ENCODE assay signal across 13 cellular contexts in the genomic region with DNA sequence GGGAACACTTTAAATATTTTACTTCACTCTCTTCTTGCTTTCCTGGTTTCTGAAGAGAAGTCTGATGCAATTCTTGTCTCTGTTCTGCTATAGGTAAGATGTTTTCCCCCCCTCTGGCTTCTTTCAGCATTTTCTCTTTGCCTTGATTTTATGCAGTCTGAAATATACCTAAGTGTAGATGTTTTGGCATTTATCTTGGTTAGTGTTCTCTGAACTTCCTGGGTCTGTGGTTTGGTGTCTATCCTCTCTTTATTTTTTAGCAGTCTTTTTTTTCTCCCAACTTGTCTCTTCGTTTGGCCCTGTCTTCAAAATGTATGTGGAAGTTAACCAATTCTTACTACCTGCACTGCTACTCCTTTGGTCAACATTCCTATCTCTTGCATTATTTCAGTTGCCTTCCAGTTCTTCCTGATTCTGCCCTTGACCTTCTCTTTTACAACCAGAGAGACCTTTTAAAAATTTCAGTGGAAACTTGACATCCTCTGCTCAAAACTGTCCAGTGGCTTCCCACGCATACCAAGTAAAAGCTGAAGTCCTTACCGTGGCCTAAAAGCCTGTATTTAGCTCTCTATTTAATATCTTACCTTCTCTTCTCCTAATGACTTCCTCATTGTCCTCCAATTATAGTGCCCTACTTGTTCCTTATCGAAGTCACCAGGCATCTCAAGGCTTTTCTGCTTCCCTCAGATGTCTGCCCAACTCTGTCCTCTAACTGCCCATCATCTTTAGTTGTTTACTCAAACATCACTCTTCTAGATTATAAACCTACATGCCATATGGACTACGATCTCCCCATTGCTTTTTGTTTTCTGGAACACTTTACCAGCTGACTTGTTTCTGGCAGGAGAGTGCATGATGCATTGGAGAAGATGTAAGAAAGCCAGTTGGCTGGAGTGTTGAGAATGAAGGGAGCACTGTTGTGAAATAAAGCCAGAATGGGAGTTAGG. TPM values are rescaled to one million over a fixed set of nuclear protein-coding genes. Genes with fewer than 3 reads are reported as not detected.
DNase-seq lines count a peak whose midpoint lies in the region; ATAC-seq and TF ChIP-seq lines count a peak whose summit lies in the region.
"Had no signal": no experiment of that assay in that cellular context is flagged by ENCODE, and none has a peak within 500 bp of the region (broad histone marks: within the 10 kb centered on the region; RNA-seq: fewer than 3 reads in every experiment).

No MANE protein-coding gene starts in this region.

- TF ChIP-seq EP300 in gastroesophageal sphincter (IDR thresholded peaks at IDR 0.05) (no peak), transverse colon (IDR thresholded peaks at IDR 0.05; ENCODE audit: low read depth) (no peak)

- H3K27ac ChIP-seq in gastroesophageal sphincter (peak overlapping the region in 3 of 4 donors; percentile 34 to 61 (median 47)), transverse colon (peak overlapping the region; percentile 67 to 78 (median 74)), testis (peak overlapping the region in 1 of 2 donors; percentile 43)
- H3K27ac ChIP-seq: neural progenitor cell had no signal

- H3K4me3 ChIP-seq in gastroesophageal sphincter, result no peak overlapping the region
- no peak overlapping the region for H3K4me3 ChIP-seq in transverse colon
- no peak overlapping the region for H3K4me3 ChIP-seq in testis
- H3K4me3 ChIP-seq: neural progenitor cell had no signal

- intact Hi-C loops in transverse colon (cut with DNase I; ENCODE audit: low total_unique reads), result no loop called here
- intact Hi-C loops in testis (cut with DNase I; ENCODE audit: low total_unique reads), result no loop called here

- TF ChIP-seq POLR2A in gastroesophageal sphincter (IDR thresholded peaks at IDR 0.05) (no peak), transverse colon (IDR thresholded peaks at IDR 0.05) (no peak), testis (IDR thresholded peaks at IDR 0.05) (no peak)

- DNase-seq in activated CD8-positive, alpha-beta memory T cell treated with anti-CD3 and anti-CD28 coated beads, Interleukin-2, amount 10 ng/mL, durations not matched to agents 7 days and 5 days, result no peak
- DNase-seq in activated CD8-positive, alpha-beta memory T cell treated with anti-CD3 and anti-CD28 coated beads, Interleukin-2, amount 50 U/mL, for 4 hours, result no peak
- DNase-seq in T-helper 17 cell, result no peak
- no peak for DNase-seq in transverse colon
- no peak for DNase-seq in testis
- no peak for DNase-seq in GM10266 (ENCODE audit: extremely low spot score)
- DNase-seq in ACHN, result no peak
- DNase-seq: NCI-H345 had no signal

- CTCF ChIA-PET in activated CD8-positive, alpha-beta memory T cell treated with anti-CD3 and anti-CD28 coated beads, Interleukin-2, amount 10 ng/mL, durations not matched to agents 7 days and 5 days (lab: Charles Lee), result interaction anchor here (1.0 to 2.6 kb wide), 3 partner anchors 20 to 153 kb away, joined by 3 to 11 read pairs (median 5); no protein-coding TSS in a partner anchor

- H3K9me3 ChIP-seq in T-helper 17 cell (ENCODE audit: control insufficient read depth, low read length, poor library complexity, severe bottlenecking), result no peaks in the 10 kb centered on the region
- H3K9me3 ChIP-seq in gastroesophageal sphincter, result no peaks in the 10 kb centered on the region
- no peaks in the 10 kb centered on the region for H3K9me3 ChIP-seq in transverse colon
- no peaks in the 10 kb centered on the region for H3K9me3 ChIP-seq in testis

- no peaks in the 10 kb centered on the region for H3K27me3 Mint-ChIP-seq in activated CD8-positive, alpha-beta memory T cell treated with anti-CD3 and anti-CD28 coated beads, Interleukin-2, amount 10 ng/mL, durations not matched to agents 7 days and 5 days
- H3K27me3 Mint-ChIP-seq in T-helper 17 cell, result no peaks in the 10 kb centered on the region
- H3K27me3 Mint-ChIP-seq: dendritic cell treated with granulocyte-macrophage colony-stimulating factor and Interleukin-4, amounts not matched to agents 40 ng/mL and 50 ng/mL, for 4 days; type B pancreatic cell had no signal

- peak; percentile 48 for ATAC-seq in activated CD8-positive, alpha-beta memory T cell treated with anti-CD3 and anti-CD28 coated beads, Interleukin-2, amount 10 ng/mL, durations not matched to agents 7 days and 5 days
- peak; percentile 46 for ATAC-seq in T-helper 17 cell
- ATAC-seq in gastroesophageal sphincter, result no peak

- no peak overlapping the region for H3K4me3 Mint-ChIP-seq in activated CD8-positive, alpha-beta memory T cell treated with anti-CD3 and anti-CD28 coated beads, Interleukin-2, amount 10 ng/mL, durations not matched to agents 7 days and 5 days
- no peak overlapping the region for H3K4me3 Mint-ChIP-seq in T-helper 17 cell
- H3K4me3 Mint-ChIP-seq: activated T-helper 1 cell treated with anti-CD3 and anti-CD28 coated beads, Interleukin-12 subunit alpha, Interleukin-12 subunit beta, Interleukin-2, Interleukin-4 antibody, amounts not matched to agents 30 ng/mL and 10 ng/mL and 1 ng/mL, durations not matched to agents 14 hours and 24 hours and 36 hours; dendritic cell treated with granulocyte-macrophage colony-stimulating factor and Interleukin-4, amounts not matched to agents 40 ng/mL and 50 ng/mL, for 4 days; neural progenitor cell; type B pancreatic cell had no signal

- H3K27me3 ChIP-seq in gastroesophageal sphincter, result no peaks in the 10 kb centered on the region
- H3K27me3 ChIP-seq in transverse colon, result no peaks in the 10 kb centered on the region
- H3K27me3 ChIP-seq in testis, result no peaks in the 10 kb centered on the region
- H3K27me3 ChIP-seq: neural progenitor cell had no signal

- in situ Hi-C loops in transverse colon (cut with MboI; ENCODE audit: low pct_ligation_motif_present in 1 of 4, low pct_unique_long_range_greater_than_20kb in 1 of 4, low sequenced_read_pairs in 3 of 4), result no loop called here
- in situ Hi-C loops in ACHN (cut with HindIII; ENCODE audit: low pct_ligation_motif_present, low pct_unique_long_range_greater_than_20kb, low sequenced_read_pairs), result no loop called here

- H3K36me3 ChIP-seq in gastroesophageal sphincter (no peaks in the 10 kb centered on the region), transverse colon (no peaks in the 10 kb centered on the region), testis (ENCODE audit: low read depth, missing control alignments) (no peaks in the 10 kb centered on the region)
- H3K36me3 ChIP-seq: neural progenitor cell had no signal

- H3K36me3 Mint-ChIP-seq in activated CD8-positive, alpha-beta memory T cell treated with anti-CD3 and anti-CD28 coated beads, Interleukin-2, amount 10 ng/mL, durations not matched to agents 7 days and 5 days, result peaks cover 21% of the 10 kb centered on the region
- no peaks in the 10 kb centered on the region for H3K36me3 Mint-ChIP-seq in T-helper 17 cell (ENCODE audit: low read depth)
- H3K36me3 Mint-ChIP-seq: neural progenitor cell had no signal

- peaks cover 54% of the 10 kb centered on the region for H3K4me1 Mint-ChIP-seq in activated CD8-positive, alpha-beta memory T cell treated with anti-CD3 and anti-CD28 coated beads, Interleukin-2, amount 10 ng/mL, durations not matched to agents 7 days and 5 days
- peaks cover 38% of the 10 kb centered on the region for H3K4me1 Mint-ChIP-seq in T-helper 17 cell

- H3K27ac Mint-ChIP-seq in activated CD8-positive, alpha-beta memory T cell treated with anti-CD3 and anti-CD28 coated beads, Interleukin-2, amount 10 ng/mL, durations not matched to agents 7 days and 5 days, result no peak overlapping the region
- no peak overlapping the region for H3K27ac Mint-ChIP-seq in T-helper 17 cell
- H3K27ac Mint-ChIP-seq: activated T-helper 1 cell treated with anti-CD3 and anti-CD28 coated beads, Interleukin-12 subunit alpha, Interleukin-12 subunit beta, Interleukin-2, Interleukin-4 antibody, amounts not matched to agents 30 ng/mL and 10 ng/mL and 1 ng/mL, durations not matched to agents 14 hours and 24 hours and 36 hours; dendritic cell treated with granulocyte-macrophage colony-stimulating factor and Interleukin-4, amounts not matched to agents 40 ng/mL and 50 ng/mL, for 4 days; neural progenitor cell; type B pancreatic cell had no signal

- no peaks in the 10 kb centered on the region for H3K9me3 Mint-ChIP-seq in activated CD8-positive, alpha-beta memory T cell treated with anti-CD3 and anti-CD28 coated beads, Interleukin-2, amount 10 ng/mL, durations not matched to agents 7 days and 5 days (ENCODE audit: low read depth)
- H3K9me3 Mint-ChIP-seq: activated T-helper 1 cell treated with anti-CD3 and anti-CD28 coated beads, Interleukin-12 subunit alpha, Interleukin-12 subunit beta, Interleukin-2, Interleukin-4 antibody, amounts not matched to agents 30 ng/mL and 10 ng/mL and 1 ng/mL, durations not matched to agents 14 hours and 24 hours and 36 hours; dendritic cell treated with granulocyte-macrophage colony-stimulating factor and Interleukin-4, amounts not matched to agents 40 ng/mL and 50 ng/mL, for 4 days; neural progenitor cell; type B pancreatic cell had no signal

- TF ChIP-seq CTCF in gastroesophageal sphincter (IDR thresholded peaks at IDR 0.05) (no peak), transverse colon (IDR thresholded peaks at IDR 0.05) (no peak), testis (IDR thresholded peaks at IDR 0.05) (no peak), GM10266 (IDR thresholded peaks at IDR 0.05; ENCODE audit: control insufficient read depth, insufficient read depth, low read depth, missing control alignments) (no peak)

- WGBS in gastroesophageal sphincter (ENCODE audit: low coverage in 1 of 2), 2 donors, result 20 to 29% methylated on average over 4 to 5 of the region's 5 CpGs
- WGBS in transverse colon (ENCODE audit: low coverage in 1 of 2), 2 donors, result 16 to 18% methylated on average over 5 of the region's 5 CpGs
- 24 to 36% methylated on average over 5 of the region's 5 CpGs for WGBS in testis, 2 donors

- peaks cover 9 to 98% (median 31%) of the 10 kb centered on the region in 3 donors for H3K4me1 ChIP-seq in gastroesophageal sphincter
- H3K4me1 ChIP-seq in transverse colon, result peaks cover 42 to 98% (median 53%) of the 10 kb centered on the region in 4 donors
- H3K4me1 ChIP-seq in testis, result peaks cover 26% of the 10 kb centered on the region
- H3K4me1 ChIP-seq: neural progenitor cell had no signal

RNA-seq across cellular contexts. Expression of gene RAP1A, which starts 40.9 kb away (rescaled TPM):
- 100 to 1,000 TPM; 161 to 224 TPM for total RNA-seq in activated CD8-positive, alpha-beta memory T cell treated with anti-CD3 and anti-CD28 coated beads, Interleukin-2, amount 10 ng/mL, durations not matched to agents 7 days and 5 days
- total RNA-seq in T-helper 17 cell (100 to 1,000 TPM; 109 to 112 TPM), gastroesophageal sphincter (100 to 1,000 TPM; 177 to 268 (median 214) TPM), transverse colon (10 to 100 TPM; 34.0 to 87.2 (median 57.7) TPM), testis (10 to 100 TPM; 20.8 to 27.6 TPM)
- polyA plus RNA-seq in testis (ENCODE audit: insufficient read depth, low read depth, low replicate concordance), result 42.8 TPM
